ENCODE assay signal across 10 cellular contexts in genomic region chr22:25759825-25760231, GRCh38. TPM values are rescaled to one million over a fixed set of nuclear protein-coding genes. Genes with fewer than 3 reads are reported as not detected.
DNase-seq lines count a peak whose midpoint lies in the region; ATAC-seq, FAIRE-seq and TF ChIP-seq lines count a peak whose summit lies in the region.
"Had no signal": no experiment of that assay in that cellular context is flagged by ENCODE, and none has a peak within 500 bp of the region (broad histone marks: within the 10 kb centered on the region; RNA-seq: fewer than 3 reads in every experiment).

No MANE protein-coding gene starts in this region.

- 44 to 60% (median 52%) methylated on average over 5 of the region's 5 CpGs for WGBS in ovary, 3 donors

- no peaks in the 10 kb centered on the region for H3K36me3 ChIP-seq in Panc1 (ENCODE audit: control insufficient read depth, insufficient read depth, low read length)
- H3K36me3 ChIP-seq in kidney (ENCODE audit: control insufficient read depth in 1 of 2, insufficient read depth in 2 of 2, low read length in 2 of 2): no peaks in the 10 kb centered on the region
- no peaks in the 10 kb centered on the region for H3K36me3 ChIP-seq in ovary

- H3K9me3 Mint-ChIP-seq in progenitor cell of endocrine pancreas (ENCODE audit: low read depth): no peaks in the 10 kb centered on the region

- H3K27me3 Mint-ChIP-seq in progenitor cell of endocrine pancreas: no peaks in the 10 kb centered on the region

- no peaks in the 10 kb centered on the region for H3K4me1 ChIP-seq in Panc1 (ENCODE audit: control insufficient read depth, insufficient read depth, low read length)
- H3K4me1 ChIP-seq in kidney (ENCODE audit: control insufficient read depth in 1 of 2, insufficient read depth in 1 of 2, low read depth in 1 of 2, low read length in 2 of 2): no peaks in the 10 kb centered on the region
- H3K4me1 ChIP-seq in ovary (ENCODE audit: insufficient read depth): no peaks in the 10 kb centered on the region

- peak overlapping the region; percentile 69 for H3K27ac Mint-ChIP-seq in progenitor cell of endocrine pancreas
- H3K27ac Mint-ChIP-seq: T-helper 1 cell treated with Interleukin-12 subunit alpha and Interleukin-12 subunit beta and Interleukin-4 antibody, amounts not matched to agents 30 μg/mL and 1 μg/mL, for 36 hours had no signal

- no TSS peak for BruUV-seq in Panc1 (replicated peaks; lab: Mats Ljungman, UMichigan)

- H3K27ac ChIP-seq in Panc1 (ENCODE audit: low read length) (no peak overlapping the region), epithelial cell of prostate (peak overlapping the region; percentile 79), kidney (ENCODE audit: low read depth in 2 of 2, low read length in 2 of 2) (no peak overlapping the region), ovary (no peak overlapping the region)

- FAIRE-seq in kidney (lab: Jason Lieb, UNC): no peak

- POLR2A ChIA-PET in Panc1 (lab: Charles Lee): no interaction called here

- no peaks in the 10 kb centered on the region for H3K36me3 Mint-ChIP-seq in progenitor cell of endocrine pancreas (ENCODE audit: insufficient read depth)

- H3K4me1 Mint-ChIP-seq in progenitor cell of endocrine pancreas (ENCODE audit: low read depth): peaks cover 6% of the 10 kb centered on the region

- intact Hi-C loops in Panc1 (cut with micrococcal nuclease; ENCODE audit: unreplicated experiment) (no loop called here), kidney (cut with DNase I) (no loop called here), ovary (cut with DNase I) (no loop called here)

- CTCF ChIA-PET in Panc1 (lab: Charles Lee): no interaction called here

- peak; percentile 92 for DNase-seq in GM04503 (ENCODE audit: low read depth)
- DNase-seq in Panc1 (ENCODE audit: low read depth, low spot score): peak; percentile 22
- peak; percentile 89 for DNase-seq in epithelial cell of prostate (ENCODE audit: low read depth, low spot score)
- no peak for DNase-seq in progenitor cell of endocrine pancreas (ENCODE audit: low spot score, unreplicated experiment)
- no peak for DNase-seq in NCI-H2196 (lab: John Stamatoyannopoulos, UW; ENCODE audit: unreplicated experiment)
- DNase-seq in stimulated activated CD8-positive, alpha-beta memory T cell treated with anti-CD3 and anti-CD28 coated beads, Interleukin-4, amount 100 ng/mL, for 48 hours: no peak
- no peak for DNase-seq in kidney
- no peak for DNase-seq in ovary
- DNase-seq: activated naive CD4-positive, alpha-beta T cell treated with anti-CD3 and anti-CD28 coated beads, Interleukin-2, amount 50 U/mL, for 16 hours had no signal

- ATAC-seq in Panc1: no peak

- no peak for TF ChIP-seq EP300 in ovary (IDR thresholded peaks at IDR 0.05)

- no peak for TF ChIP-seq CTCF in Panc1 (IDR thresholded peaks at IDR 0.05)
- no peak for TF ChIP-seq CTCF in progenitor cell of endocrine pancreas (IDR thresholded peaks at IDR 0.05; ENCODE audit: unreplicated experiment)
- TF ChIP-seq CTCF in kidney (IDR thresholded peaks at IDR 0.05; ENCODE audit: borderline replicate concordance, extremely low read depth, insufficient read depth): no peak
- no peak for TF ChIP-seq CTCF in ovary (IDR thresholded peaks at IDR 0.05)

- TF ChIP-seq POLR2A in ovary (IDR thresholded peaks at IDR 0.05): no peak

- no peak overlapping the region for H3K4me3 Mint-ChIP-seq in progenitor cell of endocrine pancreas (ENCODE audit: low read depth)
- H3K4me3 Mint-ChIP-seq: T-helper 1 cell treated with Interleukin-12 subunit alpha and Interleukin-12 subunit beta and Interleukin-4 antibody, amounts not matched to agents 30 μg/mL and 1 μg/mL, for 36 hours had no signal

- H3K27me3 ChIP-seq in Panc1 (ENCODE audit: control insufficient read depth, insufficient read depth, low read length) (no peaks in the 10 kb centered on the region), ovary (no peaks in the 10 kb centered on the region)

- in situ Hi-C loops in Panc1 (cut with HindIII; ENCODE audit: low pct_unique_long_range_greater_than_20kb, low sequenced_read_pairs): no loop called here

- H3K9me3 ChIP-seq in Panc1 (ENCODE audit: control insufficient read depth, insufficient read depth, low read depth, low read length) (no peaks in the 10 kb centered on the region), kidney (ENCODE audit: control insufficient read depth in 1 of 2, low read length in 2 of 2) (no peaks in the 10 kb centered on the region), ovary (no peaks in the 10 kb centered on the region)

- no peak overlapping the region for H3K9ac ChIP-seq in kidney (ENCODE audit: low read length in 2 of 2)

- H3K4me3 ChIP-seq in Panc1 (ENCODE audit: low read depth in 2 of 2, low read length in 2 of 2) (no peak overlapping the region), kidney (ENCODE audit: low read length in 2 of 2) (no peak overlapping the region), ovary (no peak overlapping the region)

RNA-seq across cellular contexts. Expression of gene MYO18B, which starts 17.8 kb away (rescaled TPM):
- total RNA-seq in Panc1 (2021; ENCODE audit: unreplicated experiment) (not detected), progenitor cell of endocrine pancreas (1.9 and 2.8 TPM in 2 replicates), kidney (0.41 TPM), ovary (under 1 TPM in 2 of 7 donors, not detected in 5; 0.02 to 0.23 TPM)
- not detected for polyA plus RNA-seq in Panc1 (2012; ENCODE audit: insufficient read length)
- polyA plus RNA-seq in kidney (ENCODE audit: insufficient read depth, low read depth, low replicate concordance) (0.19 TPM), ovary (under 1 TPM; 0.03 to 0.16 TPM)

Comparison
In these comparisons a context has a peak if more than half of its experiments do, and no peak if none do; other contexts are left out.
1. DNase-seq: peak in GM04503 (single experiment), Panc1 (single experiment) and epithelial cell of prostate (single experiment); none in progenitor cell of endocrine pancreas (single experiment), NCI-H2196 (single experiment), stimulated activated CD8-positive, alpha-beta memory T cell treated with anti-CD3 and anti-CD28 coated beads, Interleukin-4, amount 100 ng/mL, for 48 hours (single experiment), kidney (single experiment) and ovary (0 of 5).